Comparison of ENCODE assay signal across 12 cellular contexts in genomic region chr12:5556033-5556614, GRCh38.
DNase-seq lines count a peak whose midpoint lies in the region; ATAC-seq, FAIRE-seq and TF ChIP-seq lines count a peak whose summit lies in the region.
"Had no signal": no experiment of that assay in that cellular context is flagged by ENCODE, and none has a peak within 500 bp of the region (broad histone marks: within the 10 kb centered on the region; RNA-seq: fewer than 3 reads in every experiment).

No MANE protein-coding gene starts in this region.

- H2BK120ac ChIP-seq in neuronal stem cell (ENCODE audit: low read depth, low read length): no peak overlapping the region

- no peak overlapping the region for H3K4me3 ChIP-seq in epithelial cell of proximal tubule (ENCODE audit: low read depth, low read length)
- no peak overlapping the region for H3K4me3 ChIP-seq in body of pancreas
- no peak overlapping the region for H3K4me3 ChIP-seq in neuronal stem cell (ENCODE audit: low read length in 2 of 2)
- H3K4me3 ChIP-seq: left lung, vagina had no signal

- H3K36me3 ChIP-seq in body of pancreas (replicated peaks in 1 of 2; ENCODE audit: insufficient read depth in 1 of 2, low read depth in 2 of 2): no peaks in the 10 kb centered on the region
- no peaks in the 10 kb centered on the region for H3K36me3 ChIP-seq in neuronal stem cell (replicated peaks in 1 of 2; ENCODE audit: control insufficient read depth in 2 of 2, insufficient read depth in 2 of 2, low read length in 2 of 2)
- H3K36me3 ChIP-seq: left lung, vagina had no signal

- H2BK5ac ChIP-seq in neuronal stem cell (ENCODE audit: low read length): no peak overlapping the region

- peak in 2 of 3 donors; percentile 5 to 10 for DNase-seq in stimulated activated CD4-positive, alpha-beta T cell treated with anti-CD3 and anti-CD28 coated beads, Interleukin-12 subunit alpha, Interleukin-12 subunit beta, amount 100 ng/mL, for 48 hours (ENCODE audit: low read depth in 2 of 3, low spot score in 1 of 3)
- DNase-seq in stimulated activated CD4-positive, alpha-beta T cell treated with anti-CD3 and anti-CD28 coated beads, Interleukin-4, amount 100 ng/mL, for 4 hours: no peak
- DNase-seq in NAMALWA (ENCODE audit: low spot score) (peak; percentile 59), epithelial cell of proximal tubule (ENCODE audit: low read depth) (no peak), urothelium cell line (ENCODE audit: low spot score) (peak; percentile 58), body of pancreas (no peak), neuronal stem cell (ENCODE audit: low spot score) (no peak)
- DNase-seq: activated CD8-positive, alpha-beta memory T cell treated with anti-CD3 and anti-CD28 coated beads, Interleukin-2, amount 10 ng/mL, durations not matched to agents 7 days and 5 days; NK-92 treated with Interleukin-12 subunit alpha and Interleukin-12 subunit beta, amount 100 ng/mL, for 24 hours had no signal

- H3K14ac ChIP-seq in neuronal stem cell (ENCODE audit: low read length): no peak overlapping the region

- H3K18ac ChIP-seq in neuronal stem cell (ENCODE audit: low read length): no peak overlapping the region

- H2AK5ac ChIP-seq in neuronal stem cell (ENCODE audit: low read depth, low read length): no peak overlapping the region

- FAIRE-seq in urothelium cell line (lab: Jason Lieb, UNC): no peak

- no peak overlapping the region for H4K8ac ChIP-seq in neuronal stem cell (ENCODE audit: low read depth, low read length)

- H3K27me3 ChIP-seq in body of pancreas (no peaks in the 10 kb centered on the region), neuronal stem cell (ENCODE audit: control insufficient read depth in 3 of 3, insufficient read depth in 3 of 3, low read depth in 1 of 3, low read length in 3 of 3) (no peaks in the 10 kb centered on the region)
- H3K27me3 ChIP-seq: left lung, vagina had no signal

- no peak overlapping the region for H4K91ac ChIP-seq in neuronal stem cell (ENCODE audit: low read depth, low read length, poor library complexity)

- no peak for TF ChIP-seq POLR2A in body of pancreas (IDR thresholded peaks at IDR 0.05)

- H3K79me1 ChIP-seq in neuronal stem cell (ENCODE audit: low read depth, low read length): no peaks in the 10 kb centered on the region

- no peak overlapping the region for H3K9ac ChIP-seq in neuronal stem cell (ENCODE audit: low read depth, low read length, poor library complexity)

- H3K23ac ChIP-seq in neuronal stem cell (ENCODE audit: low read depth, low read length, poor library complexity): no peak overlapping the region

- TF ChIP-seq CTCF in epithelial cell of proximal tubule (conservative IDR thresholded peaks at IDR 0.05; ENCODE audit: low read depth, low read length) (peak; percentile 34), body of pancreas (IDR thresholded peaks at IDR 0.05) (no peak)

- intact Hi-C loops in body of pancreas (cut with DNase I): no loop called here

- no peak overlapping the region for H3K4ac ChIP-seq in neuronal stem cell (ENCODE audit: low read length)

- H2BK15ac ChIP-seq in neuronal stem cell (ENCODE audit: low read length): no peak overlapping the region

- no peak overlapping the region for H3K4me2 ChIP-seq in neuronal stem cell (ENCODE audit: insufficient read depth, low read length, poor library complexity, severe bottlenecking)

- H2AFZ ChIP-seq in neuronal stem cell (ENCODE audit: low read length): no peak overlapping the region

- WGBS in body of pancreas, 2 donors: 75 to 84% methylated on average over 13 of the region's 13 CpGs
- WGBS in neuronal stem cell (ENCODE audit: extremely low coverage in 2 of 2, insufficient read length in 2 of 2, insufficient replicate concordance in 1 of 2), 2 donors: no CpG with 5 or more reads among the region's 13 CpGs

- no peaks in the 10 kb centered on the region for H3K9me3 ChIP-seq in body of pancreas
- peaks cover 0 to 2% of the 10 kb centered on the region in 2 donors for H3K9me3 ChIP-seq in neuronal stem cell (replicated peaks in 1 of 2; ENCODE audit: control insufficient read depth in 2 of 2, insufficient read depth in 1 of 2, low read depth in 1 of 2, low read length in 2 of 2)
- H3K9me3 ChIP-seq: left lung, vagina had no signal

- no peaks in the 10 kb centered on the region for H3K4me1 ChIP-seq in body of pancreas
- peaks cover 0 to 11% of the 10 kb centered on the region in 2 donors for H3K4me1 ChIP-seq in neuronal stem cell (ENCODE audit: control insufficient read depth in 2 of 2, insufficient read depth in 1 of 2, low read depth in 1 of 2, low read length in 2 of 2)
- H3K4me1 ChIP-seq: left lung, vagina had no signal

- H3K27ac ChIP-seq in body of pancreas: no peak overlapping the region
- H3K27ac ChIP-seq in neuronal stem cell (replicated peaks; ENCODE audit: low read length): no peak overlapping the region
- H3K27ac ChIP-seq: left lung, vagina had no signal

- H2BK12ac ChIP-seq in neuronal stem cell (ENCODE audit: low read length): no peak overlapping the region

- ATAC-seq in body of pancreas: no peak
- no peak for ATAC-seq in HG02885 (IDR thresholded peaks at IDR 0.05; ENCODE audit: poor library complexity, unreplicated experiment)
- ATAC-seq: activated CD8-positive, alpha-beta memory T cell treated with anti-CD3 and anti-CD28 coated beads, Interleukin-2, amount 10 ng/mL, durations not matched to agents 7 days and 5 days; left lung had no signal

Comparison
In these comparisons a context has a peak if more than half of its experiments do, and no peak if none do; other contexts are left out.
1. DNase-seq: peak in stimulated activated CD4-positive, alpha-beta T cell treated with anti-CD3 and anti-CD28 coated beads, Interleukin-12 subunit alpha, Interleukin-12 subunit beta, amount 100 ng/mL, for 48 hours (2 of 3), NAMALWA (single experiment) and urothelium cell line (single experiment); none in stimulated activated CD4-positive, alpha-beta T cell treated with anti-CD3 and anti-CD28 coated beads, Interleukin-4, amount 100 ng/mL, for 4 hours (0 of 2), epithelial cell of proximal tubule (single experiment), body of pancreas (0 of 4) and neuronal stem cell (single experiment).